23 cellular contexts compared by ENCODE assay signal in genomic region chrX:30948626-30949025, GRCh38. TPM values are rescaled to one million over a fixed set of nuclear protein-coding genes. Genes with fewer than 3 reads are reported as not detected.
DNase-seq lines count a peak whose midpoint lies in the region; ATAC-seq, FAIRE-seq and TF ChIP-seq lines count a peak whose summit lies in the region.
"Had no signal": no experiment of that assay in that cellular context is flagged by ENCODE, and none has a peak within 500 bp of the region (broad histone marks: within the 10 kb centered on the region; RNA-seq: fewer than 3 reads in every experiment).

No MANE protein-coding gene starts in this region.

- H3K4me1 Mint-ChIP-seq in WTC11 (no peaks in the 10 kb centered on the region), endodermal cell (no peaks in the 10 kb centered on the region)
- H3K4me1 Mint-ChIP-seq: CD14-positive monocyte; CD8-positive, alpha-beta memory T cell; GM23338; H9 had no signal

- no peaks in the 10 kb centered on the region for H3K9me2 ChIP-seq in MM.1S (replicated peaks; ENCODE audit: insufficient read depth, low read length)

- H3K4me2 ChIP-seq in K562 (ENCODE audit: insufficient read depth, low read length) = no peak overlapping the region
- no peak overlapping the region for H3K4me2 ChIP-seq in MM.1S (ENCODE audit: low read depth, low read length)
- H3K4me2 ChIP-seq: A549; BLaER1 treated with 17β-estradiol and CSF1 and Interleukin-3, amounts not matched to agents 10 nM and 100 nM; GM23338 had no signal

- in situ Hi-C loops in K562 (cut with MboI) = no loop called here

- TF ChIP-seq EP300 in K562 (IDR thresholded peaks at IDR 0.05; ENCODE audit: low read length) = no peak

- H3K36me3 ChIP-seq in K562 (ENCODE audit: control insufficient read depth, insufficient read depth, low read length) = no peaks in the 10 kb centered on the region
- H3K36me3 ChIP-seq in endodermal cell (ENCODE audit: control insufficient read depth, insufficient read depth, low read length) = no peaks in the 10 kb centered on the region
- H3K36me3 ChIP-seq in MM.1S (replicated peaks; ENCODE audit: insufficient read depth, low read length) = no peaks in the 10 kb centered on the region
- H3K36me3 ChIP-seq: BE2C; BLaER1 treated with 17β-estradiol and CSF1 and Interleukin-3, amounts not matched to agents 10 nM and 100 nM had no signal

- H2AFZ ChIP-seq in K562 (ENCODE audit: low read depth, low read length) = peak overlapping the region; percentile 63
- H2AFZ ChIP-seq in MM.1S (ENCODE audit: low read length) = no peak overlapping the region
- H2AFZ ChIP-seq: GM23338 had no signal

- no peaks in the 10 kb centered on the region for H3K9me1 ChIP-seq in K562 (ENCODE audit: control insufficient read depth, insufficient read depth, low read length)

- H3K4me1 ChIP-seq in K562 (replicated peaks in 1 of 2; ENCODE audit: control insufficient read depth in 2 of 2, insufficient read depth in 2 of 2, low read length in 2 of 2) (peaks cover 0 to 6% of the 10 kb centered on the region in 2 experiments; a peak in 3 of 5 replicates), endodermal cell (ENCODE audit: control insufficient read depth, insufficient read depth, low read length) (no peaks in the 10 kb centered on the region), MM.1S (ENCODE audit: low read length) (no peaks in the 10 kb centered on the region)
- H3K4me1 ChIP-seq: A549; BE2C; BLaER1 treated with 17β-estradiol and CSF1 and Interleukin-3, amounts not matched to agents 10 nM and 100 nM had no signal

- H3K9ac ChIP-seq in K562 (ENCODE audit: insufficient read depth in 1 of 2, low read depth in 2 of 2, low read length in 2 of 2) (no peak overlapping the region), endodermal cell (ENCODE audit: extremely low read depth, low read length, poor library complexity, severe bottlenecking) (no peak overlapping the region), MM.1S (ENCODE audit: low read length) (no peak overlapping the region)
- H3K9ac ChIP-seq: BLaER1 treated with 17β-estradiol and CSF1 and Interleukin-3, amounts not matched to agents 10 nM and 100 nM had no signal

- H3K36me3 Mint-ChIP-seq in WTC11 (no peaks in the 10 kb centered on the region; the same call in 1 of the 2 replicates), endodermal cell (ENCODE audit: low read depth) (no peaks in the 10 kb centered on the region)
- H3K36me3 Mint-ChIP-seq: CD14-positive monocyte; CD8-positive, alpha-beta memory T cell had no signal

- CTCF ChIA-PET in WTC11 (lab: Charles Lee) = interaction anchor here (1.2 kb wide), 1 partner anchor 37 kb away, joined by 4 read pairs; no protein-coding TSS in a partner anchor
- CTCF ChIA-PET in K562 (lab: Yijun Ruan, JAX; ENCODE audit: low intra/inter-chr PET ratio) = no interaction called here

- TF ChIP-seq POLR2A in K562 (conservative IDR thresholded peaks at IDR 0.05) = no peak

- intact Hi-C loops in K562 (cut with micrococcal nuclease) = no loop called here

- 17% methylated on average over 3 of the region's 3 CpGs for WGBS in K562 (ENCODE audit: insufficient coverage, low coverage, missing lambda C conversion rate)
- 96% methylated on average over 3 of the region's 3 CpGs; no CpG with 5 or more reads in 1 of the 2 experiments for WGBS in endodermal cell (ENCODE audit: insufficient coverage in 1 of 2, insufficient read length in 1 of 2), 2 experiments

- H3K9me3 ChIP-seq in K562 (replicated peaks; ENCODE audit: control insufficient read depth, insufficient read depth, low read depth, low read length) (no peaks in the 10 kb centered on the region), endodermal cell (ENCODE audit: control insufficient read depth, low read length) (peaks cover 9% of the 10 kb centered on the region), MM.1S (replicated peaks; ENCODE audit: insufficient read depth, low read length) (no peaks in the 10 kb centered on the region)
- H3K9me3 ChIP-seq: A549, BE2C had no signal

- H4K20me1 ChIP-seq in K562 (replicated peaks; ENCODE audit: control insufficient read depth, insufficient read depth, low read length) (no peaks in the 10 kb centered on the region), MM.1S (ENCODE audit: insufficient read depth, low read length) (no peaks in the 10 kb centered on the region)
- H4K20me1 ChIP-seq: BLaER1 treated with 17β-estradiol and CSF1 and Interleukin-3, amounts not matched to agents 10 nM and 100 nM had no signal

- no peak for TF ChIP-seq RAD21 in K562 (CRISPR knock-in tag; conservative IDR thresholded peaks at IDR 0.05 in 1 of 2, IDR thresholded peaks at IDR 0.05 in 1 of 2)

- no peak overlapping the region for H3K4me3 ChIP-seq in GM12865 (ENCODE audit: low read depth, low read length)
- no peak overlapping the region for H3K4me3 ChIP-seq in K562
- H3K4me3 ChIP-seq in endodermal cell (ENCODE audit: low read length) = no peak overlapping the region
- H3K4me3 ChIP-seq in MM.1S (ENCODE audit: low read length) = no peak overlapping the region
- H3K4me3 ChIP-seq: A549; BLaER1 treated with 17β-estradiol and CSF1 and Interleukin-3, amounts not matched to agents 10 nM and 100 nM; GM23338 had no signal

- DNase-seq in GM12865 (ENCODE audit: low read depth) (peak; percentile 1), NCI-H82 (lab: John Stamatoyannopoulos, UW) (peak; percentile 73), WTC11 (ENCODE audit: low spot score) (no peak), K562 (ENCODE audit: extremely low read depth in 1 of 4, low spot score in 3 of 4) (peak; percentile 24 to 46 (median 26)), DMS53 (lab: John Stamatoyannopoulos, UW) (no peak), endodermal cell (no peak), MM.1S (no peak)
- DNase-seq: 8988T; ACHN; AML-193; BE2C; CD4-positive, alpha-beta T cell; CD8-positive, alpha-beta memory T cell; DMS 273 treated with DMSO at 0.1 percent for 48 hours; DMS79 treated with DMSO at 0.1 percent for 48 hours; GF-D8; H9 had no signal

- H3K27ac Mint-ChIP-seq in WTC11 = no peak overlapping the region
- no peak overlapping the region for H3K27ac Mint-ChIP-seq in endodermal cell
- H3K27ac Mint-ChIP-seq: CD14-positive monocyte; CD4-positive, alpha-beta T cell; GM23338; H9 had no signal

- no peak overlapping the region for H3K27ac ChIP-seq in K562 (ENCODE audit: extremely low read depth, low read depth, low read length)
- H3K27ac ChIP-seq in endodermal cell (ENCODE audit: low read depth, low read length) = no peak overlapping the region
- no peak overlapping the region for H3K27ac ChIP-seq in MM.1S (ENCODE audit: low read length)
- H3K27ac ChIP-seq: A549; BLaER1 treated with 17β-estradiol and CSF1 and Interleukin-3, amounts not matched to agents 10 nM and 100 nM had no signal

- no peak for FAIRE-seq in K562 (lab: Jason Lieb, UNC)

- H3K27me3 Mint-ChIP-seq in WTC11 (ENCODE audit: low read depth) (no peaks in the 10 kb centered on the region), endodermal cell (ENCODE audit: insufficient read depth) (no peaks in the 10 kb centered on the region)
- H3K27me3 Mint-ChIP-seq: CD4-positive, alpha-beta T cell had no signal

- H3K4me3 Mint-ChIP-seq in WTC11 (no peak overlapping the region), endodermal cell (no peak overlapping the region)
- H3K4me3 Mint-ChIP-seq: CD14-positive monocyte; CD4-positive, alpha-beta T cell; CD8-positive, alpha-beta memory T cell; GM23338; H9 had no signal

- TF ChIP-seq CTCF in GM12865 (IDR thresholded peaks at IDR 0.05; ENCODE audit: insufficient read depth, low read depth, low read length, missing control alignments) = no peak
- TF ChIP-seq CTCF in WTC11 (IDR thresholded peaks at IDR 0.05) = no peak
- no peak for TF ChIP-seq CTCF in K562 (IDR thresholded peaks at IDR 0.05 in 2 of 3, conservative IDR thresholded peaks at IDR 0.05 in 1 of 3; ENCODE audit: insufficient read depth in 2 of 3, low read depth in 1 of 3, low read length in 3 of 3)
- no peak for TF ChIP-seq CTCF in endodermal cell (conservative IDR thresholded peaks at IDR 0.05)
- TF ChIP-seq CTCF in MM.1S (IDR thresholded peaks at IDR 0.05; ENCODE audit: low read length) = no peak

- ATAC-seq in WTC11 (no peak), K562 (peak; percentile 75), GM18868 (IDR thresholded peaks at IDR 0.05; ENCODE audit: unreplicated experiment) (no peak)
- ATAC-seq: A549, GM23338, HCT116 had no signal

- no peaks in the 10 kb centered on the region for H3K79me2 ChIP-seq in K562 (ENCODE audit: control insufficient read depth, insufficient read depth, low read length)
- H3K79me2 ChIP-seq in MM.1S (ENCODE audit: low read length) = no peaks in the 10 kb centered on the region

- no peaks in the 10 kb centered on the region for H3F3A ChIP-seq in MM.1S (ENCODE audit: insufficient read depth, low read length)

- H3K27me3 ChIP-seq in K562 (ENCODE audit: control insufficient read depth in 2 of 2, insufficient read depth in 2 of 2, low read length in 2 of 2) (no peaks in the 10 kb centered on the region), endodermal cell (ENCODE audit: control insufficient read depth, insufficient read depth, low read length, poor library complexity, severe bottlenecking) (no peaks in the 10 kb centered on the region), MM.1S (replicated peaks; ENCODE audit: insufficient read depth, low read length) (no peaks in the 10 kb centered on the region)
- H3K27me3 ChIP-seq: BE2C; BLaER1 treated with 17β-estradiol and CSF1 and Interleukin-3, amounts not matched to agents 10 nM and 100 nM had no signal

- POLR2A ChIA-PET in WTC11 (lab: Charles Lee) = no interaction called here
- POLR2A ChIA-PET in K562 (lab: Yijun Ruan, JAX) = no interaction called here

- H3K9me3 Mint-ChIP-seq in WTC11 (peaks cover 6% of the 10 kb centered on the region), endodermal cell (peaks cover 40% of the 10 kb centered on the region)

- BruUV-seq in K562 (replicated peaks; lab: Mats Ljungman, UMichigan) = no TSS peak

RNA-seq across cellular contexts. Expression of gene TAB3, which starts 59.6 kb away (rescaled TPM):
- 10.4 to 12.6 TPM (median 12.0 TPM) in 3 replicates for total RNA-seq in WTC11 (2021)
- total RNA-seq in K562 (2011; cell fraction: chromatin; rRNA removed; ENCODE audit: low replicate concordance) = 10.2 and 30.3 TPM in 2 replicates
- total RNA-seq in K562 (2011; cell fraction: nucleolus; rRNA removed) = 4.5 and 7.9 TPM in 2 replicates
- total RNA-seq in K562 (2011; cell fraction: nucleoplasm; rRNA removed) = 11.4 and 20.8 TPM in 2 replicates
- total RNA-seq in K562 (2014; rRNA removed) = 10.9 and 18.9 TPM in 2 replicates
- 15.5 and 16.2 TPM in 2 replicates for total RNA-seq in K562 (2014; rRNA removed; fragmentation: Illumina TruSeq; extraction: Trizol)
- total RNA-seq in K562 (2015; rRNA removed; fragmentation: Illumina TruSeq; extraction: Trizol) = 12.7 and 15.4 TPM in 2 replicates
- 14.8 and 18.8 TPM in 2 replicates for total RNA-seq in K562 (2021)
- 20.1 and 31.1 TPM in 2 replicates for polyA plus RNA-seq in K562 (2011; rRNA removed)
- 16.4 and 20.3 TPM in 2 replicates for polyA plus RNA-seq in K562 (2011; cell fraction: cytosol; rRNA removed)
- polyA plus RNA-seq in K562 (2011; cell fraction: nucleus; rRNA removed) = 23.1 and 24.9 TPM in 2 replicates
- polyA plus RNA-seq in K562 (2012) = 15.7 and 19.2 TPM in 2 replicates
- 20.0 and 23.2 TPM in 2 replicates for polyA plus RNA-seq in K562 (2014; fragmentation: Illumina TruSeq; extraction: Trizol)
- 1 to 10 TPM; 2.4 to 3.5 TPM for polyA plus RNA-seq in K562 (2014; fragmentation: Nextera tagmentation; extraction: Ambion mirVana)
- 14.8 and 15.6 TPM in 2 replicates for polyA plus RNA-seq in K562 (2014; rRNA removed)
- polyA minus RNA-seq in K562 (2011; rRNA and poly(A)+ RNA removed) = 32.2 and 50.1 TPM in 2 replicates
- polyA minus RNA-seq in K562 (2011; cell fraction: cytosol; rRNA and poly(A)+ RNA removed) = 8.7 and 14.2 TPM in 2 replicates
- 14.0 and 16.4 TPM in 2 replicates for polyA minus RNA-seq in K562 (2011; cell fraction: nucleus; rRNA and poly(A)+ RNA removed)
- 10 to 100 TPM; 19.8 to 23.2 TPM for total RNA-seq in endodermal cell
- 23.3 TPM for polyA plus RNA-seq in endodermal cell (2013, experiment 1 of 2)
- 18.3 TPM for polyA plus RNA-seq in endodermal cell (2013, experiment 2 of 2)

Comparison
In these comparisons a context has a peak if more than half of its experiments do, and no peak if none do; other contexts are left out.
1. DNase-seq: peak in GM12865 (single experiment), NCI-H82 (single experiment) and K562 (4 of 4); none in WTC11 (single experiment), DMS53 (single experiment), endodermal cell (single experiment) and MM.1S (single experiment).